ENCODE assay signal across 9 cellular contexts in genomic region chr7:537911-538634, GRCh38. TPM values are rescaled to one million over a fixed set of nuclear protein-coding genes. Genes with fewer than 3 reads are reported as not detected.
A peak's percentile ranks its signal among the peaks of the same experiment; 100 is the strongest.
DNase-seq lines count a peak whose midpoint lies in the region; ATAC-seq, FAIRE-seq and TF ChIP-seq lines count a peak whose summit lies in the region.
"Had no signal": no experiment of that assay in that cellular context is flagged by ENCODE, and none has a peak within 500 bp of the region (broad histone marks: within the 10 kb centered on the region; RNA-seq: fewer than 3 reads in every experiment).

No MANE protein-coding gene starts in this region.

- no peaks in the 10 kb centered on the region for H3K9me3 Mint-ChIP-seq in WTC11
- no peaks in the 10 kb centered on the region for H3K9me3 Mint-ChIP-seq in activated CD8-positive, alpha-beta memory T cell treated with anti-CD3 and anti-CD28 coated beads, Interleukin-2, amount 10 ng/mL, durations not matched to agents 7 days and 5 days (ENCODE audit: low read depth)

- intact Hi-C loops in left cardiac atrium (cut with DNase I), result no loop called here

- no peaks in the 10 kb centered on the region; the same call in 1 of the 2 replicates for H3K27me3 Mint-ChIP-seq in WTC11 (ENCODE audit: low read depth)
- no peaks in the 10 kb centered on the region for H3K27me3 Mint-ChIP-seq in activated CD8-positive, alpha-beta memory T cell treated with anti-CD3 and anti-CD28 coated beads, Interleukin-2, amount 10 ng/mL, durations not matched to agents 7 days and 5 days

- no peak overlapping the region for H2AFZ ChIP-seq in MM.1S (ENCODE audit: low read length)

- H3F3A ChIP-seq in MM.1S (ENCODE audit: insufficient read depth, low read length), result no peaks in the 10 kb centered on the region

- TF ChIP-seq CTCF in WTC11 (IDR thresholded peaks at IDR 0.05), result no peak
- no peak for TF ChIP-seq CTCF in MM.1S (IDR thresholded peaks at IDR 0.05; ENCODE audit: low read length)

- DNase-seq in H7, result peak; percentile 86
- no peak for DNase-seq in WTC11 (ENCODE audit: low spot score)
- DNase-seq in left cardiac atrium, result peak; percentile 85
- DNase-seq in small intestine, result peak; percentile 98
- DNase-seq in MM.1S, result no peak
- no peak for DNase-seq in activated CD8-positive, alpha-beta memory T cell treated with anti-CD3 and anti-CD28 coated beads, Interleukin-2, amount 10 ng/mL, durations not matched to agents 7 days and 5 days
- DNase-seq: activated gamma-delta T cell treated with Interleukin-2 at 50 U/mL for 16 hours had no signal

- H3K9me3 ChIP-seq in small intestine (ENCODE audit: control insufficient read depth, low read depth) (no peaks in the 10 kb centered on the region), MM.1S (replicated peaks; ENCODE audit: insufficient read depth, low read length) (no peaks in the 10 kb centered on the region)

- no peaks in the 10 kb centered on the region for H4K20me1 ChIP-seq in MM.1S (ENCODE audit: insufficient read depth, low read length)

- H3K27ac ChIP-seq in small intestine (ENCODE audit: low read depth in 1 of 2, low read length in 1 of 2) (peak overlapping the region; percentile 50 to 65), MM.1S (ENCODE audit: low read length) (no peak overlapping the region)

- H3K4me1 ChIP-seq in small intestine (ENCODE audit: control insufficient read depth in 2 of 2, insufficient read depth in 1 of 2, low read depth in 1 of 2, low read length in 1 of 2) (peaks cover 8 to 9% of the 10 kb centered on the region in 2 donors), MM.1S (ENCODE audit: low read length) (no peaks in the 10 kb centered on the region)

- no peak overlapping the region for H3K27ac Mint-ChIP-seq in WTC11
- no peak overlapping the region for H3K27ac Mint-ChIP-seq in activated CD8-positive, alpha-beta memory T cell treated with anti-CD3 and anti-CD28 coated beads, Interleukin-2, amount 10 ng/mL, durations not matched to agents 7 days and 5 days

- ATAC-seq in WTC11, result peak; percentile 53
- peak; percentile 49 to 78 for ATAC-seq in left cardiac atrium
- no peak for ATAC-seq in HG03045 (IDR thresholded peaks at IDR 0.05; ENCODE audit: unreplicated experiment)
- no peak for ATAC-seq in HG03025 (IDR thresholded peaks at IDR 0.05; ENCODE audit: low FRiP score, unreplicated experiment)
- ATAC-seq in activated CD8-positive, alpha-beta memory T cell treated with anti-CD3 and anti-CD28 coated beads, Interleukin-2, amount 10 ng/mL, durations not matched to agents 7 days and 5 days, result no peak

- no peak overlapping the region for H3K4me2 ChIP-seq in MM.1S (ENCODE audit: low read depth, low read length)

- WGBS in small intestine, 3 donors, result 12 to 43% (median 18%) methylated on average over 18 to 21 of the region's 21 CpGs

- H3K36me3 ChIP-seq in H7 (replicated peaks; ENCODE audit: control insufficient read depth, insufficient read depth, low read length) (no peaks in the 10 kb centered on the region), small intestine (ENCODE audit: control insufficient read depth in 2 of 2, insufficient read depth in 2 of 2, low read length in 2 of 2) (no peaks in the 10 kb centered on the region), MM.1S (replicated peaks; ENCODE audit: insufficient read depth, low read length) (no peaks in the 10 kb centered on the region)

- no peaks in the 10 kb centered on the region for H3K9me2 ChIP-seq in MM.1S (replicated peaks; ENCODE audit: insufficient read depth, low read length)

- H3K27me3 ChIP-seq in H7 (ENCODE audit: control insufficient read depth, insufficient read depth, low read length) (no peaks in the 10 kb centered on the region), small intestine (ENCODE audit: control insufficient read depth in 2 of 2, insufficient read depth in 2 of 2, low read length in 2 of 2) (no peaks in the 10 kb centered on the region), MM.1S (replicated peaks; ENCODE audit: insufficient read depth, low read length) (no peaks in the 10 kb centered on the region)

- CTCF ChIA-PET in WTC11 (lab: Charles Lee), result no interaction called here
- CTCF ChIA-PET in activated CD8-positive, alpha-beta memory T cell treated with anti-CD3 and anti-CD28 coated beads, Interleukin-2, amount 10 ng/mL, durations not matched to agents 7 days and 5 days (lab: Charles Lee), result no interaction called here

- H3K4me3 ChIP-seq in H7 (ENCODE audit: insufficient read depth, low read depth, low read length) (no peak overlapping the region), small intestine (ENCODE audit: low read depth in 1 of 2, low read length in 2 of 2) (peak overlapping the region in 1 of 2 donors; percentile 23), MM.1S (ENCODE audit: low read length) (no peak overlapping the region)

- no peak overlapping the region for H3K9ac ChIP-seq in MM.1S (ENCODE audit: low read length)

- H3K79me2 ChIP-seq in MM.1S (ENCODE audit: low read length), result no peaks in the 10 kb centered on the region

- POLR2A ChIA-PET in WTC11 (lab: Charles Lee), result interaction anchor here (0.6 kb wide), 1 partner anchor 231 kb away, joined by 3 read pairs; no protein-coding TSS in a partner anchor

- H3K4me1 Mint-ChIP-seq in WTC11, result peaks cover 7% of the 10 kb centered on the region
- peaks cover 10% of the 10 kb centered on the region for H3K4me1 Mint-ChIP-seq in activated CD8-positive, alpha-beta memory T cell treated with anti-CD3 and anti-CD28 coated beads, Interleukin-2, amount 10 ng/mL, durations not matched to agents 7 days and 5 days

- no peak overlapping the region for H3K4me3 Mint-ChIP-seq in WTC11
- no peak overlapping the region for H3K4me3 Mint-ChIP-seq in activated CD8-positive, alpha-beta memory T cell treated with anti-CD3 and anti-CD28 coated beads, Interleukin-2, amount 10 ng/mL, durations not matched to agents 7 days and 5 days

- no peaks in the 10 kb centered on the region for H3K36me3 Mint-ChIP-seq in WTC11
- no peaks in the 10 kb centered on the region for H3K36me3 Mint-ChIP-seq in activated CD8-positive, alpha-beta memory T cell treated with anti-CD3 and anti-CD28 coated beads, Interleukin-2, amount 10 ng/mL, durations not matched to agents 7 days and 5 days

- FAIRE-seq in small intestine (lab: Jason Lieb, UNC), result no peak

TF ChIP-seq in WTC11, 78 proteins besides CTCF, POLR2A, EP300 and RAD21:
- TF ChIP-seq, protein P1, sequence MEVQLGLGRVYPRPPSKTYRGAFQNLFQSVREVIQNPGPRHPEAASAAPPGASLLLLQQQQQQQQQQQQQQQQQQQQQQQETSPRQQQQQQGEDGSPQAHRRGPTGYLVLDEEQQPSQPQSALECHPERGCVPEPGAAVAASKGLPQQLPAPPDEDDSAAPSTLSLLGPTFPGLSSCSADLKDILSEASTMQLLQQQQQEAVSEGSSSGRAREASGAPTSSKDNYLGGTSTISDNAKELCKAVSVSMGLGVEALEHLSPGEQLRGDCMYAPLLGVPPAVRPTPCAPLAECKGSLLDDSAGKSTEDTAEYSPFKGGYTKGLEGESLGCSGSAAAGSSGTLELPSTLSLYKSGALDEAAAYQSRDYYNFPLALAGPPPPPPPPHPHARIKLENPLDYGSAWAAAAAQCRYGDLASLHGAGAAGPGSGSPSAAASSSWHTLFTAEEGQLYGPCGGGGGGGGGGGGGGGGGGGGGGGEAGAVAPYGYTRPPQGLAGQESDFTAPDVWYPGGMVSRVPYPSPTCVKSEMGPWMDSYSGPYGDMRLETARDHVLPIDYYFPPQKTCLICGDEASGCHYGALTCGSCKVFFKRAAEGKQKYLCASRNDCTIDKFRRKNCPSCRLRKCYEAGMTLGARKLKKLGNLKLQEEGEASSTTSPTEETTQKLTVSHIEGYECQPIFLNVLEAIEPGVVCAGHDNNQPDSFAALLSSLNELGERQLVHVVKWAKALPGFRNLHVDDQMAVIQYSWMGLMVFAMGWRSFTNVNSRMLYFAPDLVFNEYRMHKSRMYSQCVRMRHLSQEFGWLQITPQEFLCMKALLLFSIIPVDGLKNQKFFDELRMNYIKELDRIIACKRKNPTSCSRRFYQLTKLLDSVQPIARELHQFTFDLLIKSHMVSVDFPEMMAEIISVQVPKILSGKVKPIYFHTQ (CRISPR knock-in tag; IDR thresholded peaks at IDR 0.05), result no peak
- TF ChIP-seq ZNF423 (CRISPR knock-in tag; IDR thresholded peaks at IDR 0.05), result peak; percentile 57
- no peak for TF ChIP-seq ZNF263 (CRISPR knock-in tag; IDR thresholded peaks at IDR 0.05; ENCODE audit: low read depth)
- TF ChIP-seq NFYB (CRISPR knock-in tag; conservative IDR thresholded peaks at IDR 0.05; ENCODE audit: low read depth), result no peak
TF ChIP-seq in WTC11: peak in this region for 1.

RNA-seq across cellular contexts. Expression of gene PDGFA, which starts 18.4 kb away (rescaled TPM):
- total RNA-seq in H7 (2014; rRNA removed; shearing (Covaris generic)), result 149 and 202 TPM in 2 replicates
- total RNA-seq in WTC11 (2021), result 114 to 131 TPM (median 129 TPM) in 3 replicates
- total RNA-seq in left cardiac atrium, result 10 to 100 TPM; 27.5 to 33.9 TPM
- polyA plus RNA-seq in small intestine, result 10 to 100 TPM; 17.4 to 38.2 (median 26.5) TPM
- 1 to 10 TPM in 1 of 2 experiments, under 1 TPM in 1; 0.67 to 2.3 TPM for total RNA-seq in activated CD8-positive, alpha-beta memory T cell treated with anti-CD3 and anti-CD28 coated beads, Interleukin-2, amount 10 ng/mL, durations not matched to agents 7 days and 5 days

Comparison
In these comparisons a context has a peak if more than half of its experiments do, and no peak if none do; other contexts are left out.
1. DNase-seq: peak in H7 (single experiment), left cardiac atrium (single experiment) and small intestine (single experiment); none in WTC11 (single experiment), MM.1S (single experiment) and activated CD8-positive, alpha-beta memory T cell treated with anti-CD3 and anti-CD28 coated beads, Interleukin-2, amount 10 ng/mL, durations not matched to agents 7 days and 5 days (single experiment).
2. ATAC-seq: peak in WTC11 (single experiment) and left cardiac atrium (2 of 2); none in HG03045 (single experiment), HG03025 (single experiment) and activated CD8-positive, alpha-beta memory T cell treated with anti-CD3 and anti-CD28 coated beads, Interleukin-2, amount 10 ng/mL, durations not matched to agents 7 days and 5 days (single experiment).
3. RNA of gene PDGFA, which starts 18.4 kb away (total RNA-seq): 149 to 202 TPM in H7, 114 to 131 TPM in WTC11 and 27.5 to 33.9 TPM in left cardiac atrium; 0.67 to 2.3 TPM in activated CD8-positive, alpha-beta memory T cell treated with anti-CD3 and anti-CD28 coated beads, Interleukin-2, amount 10 ng/mL, durations not matched to agents 7 days and 5 days; every median in the first group is over 4 times any median in the second.